3 cellular contexts compared by ENCODE assay signal in genomic region chr1:25073640-25074270, GRCh38.
TF ChIP-seq lines count a peak whose summit lies in the region.

No MANE protein-coding gene starts in this region.

TF ChIP-seq in GM23338, 12 proteins besides CTCF, POLR2A, EP300 and RAD21 (continues in another document):
- TF ChIP-seq ZNF462 (CRISPR knock-in tag; IDR thresholded peaks at IDR 0.05) = no peak
- no peak for TF ChIP-seq EZH2phosphoT487 (IDR thresholded peaks at IDR 0.05; ENCODE audit: unreplicated experiment)
- no peak for TF ChIP-seq NANOG (IDR thresholded peaks at IDR 0.05; ENCODE audit: borderline replicate concordance)
- TF ChIP-seq ZNF331 (CRISPR knock-in tag; IDR thresholded peaks at IDR 0.05; ENCODE audit: low read depth) = no peak
- TF ChIP-seq JUNB (IDR thresholded peaks at IDR 0.05; ENCODE audit: unreplicated experiment) = no peak

TF ChIP-seq in H1, 55 proteins besides CTCF, POLR2A, EP300 and RAD21:
- no peak for TF ChIP-seq RXRA (IDR thresholded peaks at IDR 0.05; ENCODE audit: insufficient read depth, low read depth, low read length)
- no peak for TF ChIP-seq KDM5A (IDR thresholded peaks at IDR 0.05; ENCODE audit: low read length)
- no peak for TF ChIP-seq JUN (IDR thresholded peaks at IDR 0.05; ENCODE audit: low read depth, low read length)
- TF ChIP-seq ATF2 (IDR thresholded peaks at IDR 0.05; ENCODE audit: low read length) = no peak
- no peak for TF ChIP-seq TBP (IDR thresholded peaks at IDR 0.05; ENCODE audit: low read depth, low read length)

TF ChIP-seq in GM12891, 5 proteins besides CTCF, POLR2A, EP300 and RAD21:
- TF ChIP-seq SPI1 (IDR thresholded peaks at IDR 0.05; ENCODE audit: low read depth, low read length) (no peak), POU2F2 (IDR thresholded peaks at IDR 0.05; ENCODE audit: low read depth, low read length) (no peak), PAX5 (IDR thresholded peaks at IDR 0.05; ENCODE audit: insufficient read depth, low read length, severe bottlenecking) (no peak), TAF1 (IDR thresholded peaks at IDR 0.05; ENCODE audit: low read depth, low read length) (no peak), POLR2AphosphoS5 (IDR thresholded peaks at IDR 0.05; ENCODE audit: low read depth, low read length) (no peak)
